23 cellular contexts compared by ENCODE assay signal in genomic region chr5:114467729-114468128, GRCh38.
DNase-seq lines count a peak whose midpoint lies in the region; ATAC-seq and TF ChIP-seq lines count a peak whose summit lies in the region.
"Had no signal": no experiment of that assay in that cellular context is flagged by ENCODE, and none has a peak within 500 bp of the region (broad histone marks: within the 10 kb centered on the region; RNA-seq: fewer than 3 reads in every experiment).

No MANE protein-coding gene starts in this region.

- 17% methylated on average over 3 of the region's 3 CpGs for WGBS in hepatocyte (ENCODE audit: low lambda C conversion rate, missing lambda C conversion rate)

- H3K9me2 ChIP-seq in PC-3 (replicated peaks; ENCODE audit: low read length) (no peaks in the 10 kb centered on the region), hepatocyte (replicated peaks; ENCODE audit: insufficient read depth) (no peaks in the 10 kb centered on the region), PC-9 (ENCODE audit: insufficient read depth) (no peaks in the 10 kb centered on the region)

- H3K9me3 ChIP-seq in PC-3 (ENCODE audit: low read length) (no peaks in the 10 kb centered on the region), hepatocyte (ENCODE audit: low read depth) (no peaks in the 10 kb centered on the region), PC-9 (ENCODE audit: insufficient read depth, low read depth) (no peaks in the 10 kb centered on the region)
- H3K9me3 ChIP-seq: BLaER1 treated with 17β-estradiol and CSF1 and Interleukin-3, amounts not matched to agents 10 nM and 100 nM; heart left ventricle; right atrium auricular region; tibial artery had no signal

- H3K9ac ChIP-seq in PC-3 (ENCODE audit: low read length), result no peak overlapping the region
- H3K9ac ChIP-seq: BLaER1 treated with 17β-estradiol and CSF1 and Interleukin-3, amounts not matched to agents 10 nM and 100 nM had no signal

- ATAC-seq in PC-3, result peak; percentile 70
- ATAC-seq: activated T-helper 17 cell treated with anti-CD3 and anti-CD28 coated beads, Interleukin-2, amount 50 U/mL, for 72 hours; heart left ventricle had no signal

- H2AFZ ChIP-seq in PC-3 (ENCODE audit: low read length) (no peak overlapping the region), hepatocyte (peak overlapping the region; percentile 27), PC-9 (no peak overlapping the region)

- H3K79me2 ChIP-seq in PC-3 (ENCODE audit: low read length) (no peaks in the 10 kb centered on the region), hepatocyte (no peaks in the 10 kb centered on the region), PC-9 (ENCODE audit: low read depth) (no peaks in the 10 kb centered on the region)

- no peaks in the 10 kb centered on the region for H3K4me1 ChIP-seq in PC-3 (ENCODE audit: insufficient read depth, low read length)
- peaks cover 22% of the 10 kb centered on the region for H3K4me1 ChIP-seq in hepatocyte (ENCODE audit: insufficient read depth)
- H3K4me1 ChIP-seq in PC-9 (replicated peaks; ENCODE audit: insufficient read depth), result no peaks in the 10 kb centered on the region
- H3K4me1 ChIP-seq: heart left ventricle, right atrium auricular region, tibial artery had no signal

- H3K4me2 ChIP-seq in PC-3 (ENCODE audit: low read length) (no peak overlapping the region), hepatocyte (peak overlapping the region; percentile 56), PC-9 (no peak overlapping the region)

- no peaks in the 10 kb centered on the region for H3K27me3 ChIP-seq in PC-3 (ENCODE audit: low read length)
- no peaks in the 10 kb centered on the region for H3K27me3 ChIP-seq in hepatocyte
- H3K27me3 ChIP-seq in PC-9 (ENCODE audit: insufficient read depth, low read depth), result no peaks in the 10 kb centered on the region
- H3K27me3 ChIP-seq: BLaER1 treated with 17β-estradiol and CSF1 and Interleukin-3, amounts not matched to agents 10 nM and 100 nM; cardiac muscle cell; heart left ventricle; right atrium auricular region; tibial artery had no signal

- POLR2A ChIA-PET in PC-3 (lab: Charles Lee; ENCODE audit: unreplicated experiment) (no interaction called here), PC-9 (lab: Charles Lee; ENCODE audit: unreplicated experiment) (no interaction called here)

- no peaks in the 10 kb centered on the region for H3F3A ChIP-seq in PC-3 (ENCODE audit: low read length, unreplicated experiment)
- H3F3A ChIP-seq in PC-9 (ENCODE audit: insufficient read depth, low read depth), result no peaks in the 10 kb centered on the region

- H3K36me3 ChIP-seq in PC-3 (ENCODE audit: low read depth, low read length) (no peaks in the 10 kb centered on the region), hepatocyte (replicated peaks; ENCODE audit: insufficient read depth, low read depth) (no peaks in the 10 kb centered on the region), PC-9 (ENCODE audit: low read depth) (no peaks in the 10 kb centered on the region)
- H3K36me3 ChIP-seq: BLaER1 treated with 17β-estradiol and CSF1 and Interleukin-3, amounts not matched to agents 10 nM and 100 nM; cardiac muscle cell; heart left ventricle; right atrium auricular region; tibial artery had no signal

- H3K4me3 ChIP-seq in PC-3 (ENCODE audit: low read length) (no peak overlapping the region), hepatocyte (no peak overlapping the region), PC-9 (no peak overlapping the region)
- H3K4me3 ChIP-seq: BLaER1 treated with 17β-estradiol and CSF1 and Interleukin-3, amounts not matched to agents 10 nM and 100 nM; cardiac muscle cell; heart left ventricle; right atrium auricular region; tibial artery had no signal

- peak; percentile 54 for DNase-seq in SIG-M5 treated with dmso at 0.1 percent for 504 hours (lab: John Stamatoyannopoulos, UW; ENCODE audit: unreplicated experiment)
- no peak for DNase-seq in SIG-M5 (lab: John Stamatoyannopoulos, UW)
- peak; percentile 55 for DNase-seq in PC-3
- DNase-seq in hepatocyte (ENCODE audit: low spot score), result peak; percentile 18
- DNase-seq in PC-9, result no peak
- no peak for DNase-seq in hippocampal formation (lab: John Stamatoyannopoulos, UW)
- no peak for DNase-seq in OCI-M2 (lab: John Stamatoyannopoulos, UW; ENCODE audit: unreplicated experiment)
- DNase-seq in C1 segment of cervical spinal cord (lab: John Stamatoyannopoulos, UW), result no peak
- DNase-seq: 8988T; activated CD4-positive, CD25-positive, alpha-beta regulatory T cell treated with anti-CD3 and anti-CD28 coated beads, Interleukin-2, amount 50 U/mL, for 72 hours; effector CD8-positive, alpha-beta T cell; heart left ventricle; mesendoderm; MM.1S; NCI-H2029 treated with DMSO at 0.1 percent for 48 hours; NCI-H526; stimulated activated CD4-positive, alpha-beta T cell treated with anti-CD3 and anti-CD28 coated beads, Interleukin-15, amount 100 ng/mL, for 24 hours; stimulated activated naive CD4-positive, alpha-beta T cell; tibial artery had no signal

- CTCF ChIA-PET in PC-3 (lab: Charles Lee), result no interaction called here
- CTCF ChIA-PET in PC-9 (lab: Charles Lee), result no interaction called here

- H3K27ac ChIP-seq in PC-3 (ENCODE audit: low read length), result no peak overlapping the region
- H3K27ac ChIP-seq in hepatocyte, result peak overlapping the region; percentile 57
- H3K27ac ChIP-seq in PC-9, result no peak overlapping the region
- H3K27ac ChIP-seq: BLaER1 treated with 17β-estradiol and CSF1 and Interleukin-3, amounts not matched to agents 10 nM and 100 nM; cardiac muscle cell; heart left ventricle; right atrium auricular region; tibial artery had no signal

- TF ChIP-seq CTCF in PC-3 (conservative IDR thresholded peaks at IDR 0.05; ENCODE audit: low read depth, low read length), result no peak
- no peak for TF ChIP-seq CTCF in hepatocyte (IDR thresholded peaks at IDR 0.05; ENCODE audit: poor library complexity)
- no peak for TF ChIP-seq CTCF in PC-9 (conservative IDR thresholded peaks at IDR 0.05)

- BruUV-seq in PC-3 (replicated peaks; lab: Mats Ljungman, UMichigan), result no TSS peak
- BruUV-seq in PC-9 (replicated peaks; lab: Mats Ljungman, UMichigan), result no TSS peak

- H4K20me1 ChIP-seq in PC-3 (ENCODE audit: low read length), result no peaks in the 10 kb centered on the region
- H4K20me1 ChIP-seq in hepatocyte (ENCODE audit: insufficient read depth, poor library complexity, severe bottlenecking), result no peaks in the 10 kb centered on the region
- no peaks in the 10 kb centered on the region for H4K20me1 ChIP-seq in PC-9 (ENCODE audit: insufficient read depth)
- H4K20me1 ChIP-seq: BLaER1 treated with 17β-estradiol and CSF1 and Interleukin-3, amounts not matched to agents 10 nM and 100 nM had no signal

- intact Hi-C loops in PC-3 (cut with micrococcal nuclease) (no loop called here), PC-9 (cut with micrococcal nuclease; ENCODE audit: unreplicated experiment) (no loop called here)

Comparison
In these comparisons a context has a peak if more than half of its experiments do, and no peak if none do; other contexts are left out.
1. DNase-seq: peak in SIG-M5 treated with dmso at 0.1 percent for 504 hours (single experiment), PC-3 (single experiment) and hepatocyte (single experiment); none in SIG-M5 (single experiment), PC-9 (0 of 2), hippocampal formation (0 of 2), OCI-M2 (single experiment) and C1 segment of cervical spinal cord (0 of 14).